22 cellular contexts compared by ENCODE assay signal in the genomic region with DNA sequence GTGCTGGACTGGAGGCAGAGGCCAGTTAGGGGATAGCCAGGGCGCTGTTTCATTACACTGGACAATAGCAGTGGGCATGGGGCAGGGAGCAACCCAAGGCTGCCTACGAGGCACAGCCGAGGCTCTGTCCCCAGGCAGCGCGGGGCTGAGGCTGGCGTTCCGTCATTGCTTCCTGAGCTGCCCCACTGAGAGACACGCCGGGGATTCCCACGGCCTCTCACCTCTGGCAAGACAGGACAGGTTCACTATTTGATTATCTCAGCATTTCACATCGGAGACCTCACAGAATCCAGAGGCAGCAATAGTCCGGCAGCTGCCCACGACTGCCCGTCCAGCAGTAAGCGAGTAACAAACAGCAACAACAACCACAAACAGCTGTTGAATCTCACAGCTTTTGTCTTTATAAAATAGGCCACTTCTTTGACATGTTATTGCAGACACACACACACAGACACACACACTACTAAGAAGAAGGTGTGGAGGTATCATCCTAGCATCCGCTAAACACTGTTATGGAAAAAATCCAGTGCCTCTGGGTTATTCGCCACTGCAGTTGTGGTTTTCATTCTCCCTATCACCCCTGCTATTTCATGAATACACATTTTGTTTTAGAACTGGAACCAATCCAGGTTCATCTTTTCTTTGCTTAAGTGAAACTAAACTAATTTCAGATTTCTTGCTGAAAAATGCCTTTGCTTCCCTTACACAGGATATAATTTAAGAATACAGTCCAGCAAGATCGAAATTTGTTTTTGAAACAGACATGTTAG. TPM values are rescaled to one million over a fixed set of nuclear protein-coding genes. Genes with fewer than 3 reads are reported as not detected.
DNase-seq lines count a peak whose midpoint lies in the region; ATAC-seq, FAIRE-seq and TF ChIP-seq lines count a peak whose summit lies in the region.
"Had no signal": no experiment of that assay in that cellular context is flagged by ENCODE, and none has a peak within 500 bp of the region (broad histone marks: within the 10 kb centered on the region; RNA-seq: fewer than 3 reads in every experiment).

No MANE protein-coding gene starts in this region.

- DNase-seq in LHCN-M2 (ENCODE audit: low read depth) (peak; percentile 12), colonic mucosa (peak; percentile 14), iris pigment epithelial cell (ENCODE audit: low read depth) (peak; percentile 15), sciatic nerve (ENCODE audit: low spot score) (peak; percentile 57), HK-2 (ENCODE audit: unreplicated experiment) (no peak), small intestine (no peak), RKO (ENCODE audit: low spot score) (no peak)
- DNase-seq: activated CD4-positive, alpha-beta T cell treated with anti-CD3 and anti-CD28 coated beads for 36 hours; activated CD8-positive, alpha-beta memory T cell treated with anti-CD3 and anti-CD28 coated beads, Interleukin-2, amount 50 U/mL, for 48 hours; activated gamma-delta T cell; dermis blood vessel endothelial cell; esophagus squamous epithelium; kidney glomerular epithelial cell; NCI-H146; NCI-H446 treated with DMSO at 0.1 percent for 48 hours; occipital lobe; right cardiac atrium; stimulated activated CD4-positive, alpha-beta T cell treated with anti-CD3 and anti-CD28 coated beads, Interleukin-1b, Interleukin-23, amount 100 ng/mL, for 48 hours had no signal

- H3K4me3 ChIP-seq in colonic mucosa, result no peak overlapping the region
- H3K4me3 ChIP-seq in small intestine (ENCODE audit: low read depth in 1 of 2, low read length in 2 of 2), result no peak overlapping the region
- H3K4me3 ChIP-seq: heart left ventricle had no signal

- H3K27me3 ChIP-seq in colonic mucosa (no peaks in the 10 kb centered on the region), small intestine (ENCODE audit: control insufficient read depth in 2 of 2, insufficient read depth in 2 of 2, low read length in 2 of 2) (no peaks in the 10 kb centered on the region)
- H3K27me3 ChIP-seq: heart left ventricle had no signal

- FAIRE-seq in small intestine (lab: Jason Lieb, UNC), result no peak
- FAIRE-seq: GM18507, HTR-8/SVneo had no signal

- no peaks in the 10 kb centered on the region for H3K9me3 ChIP-seq in colonic mucosa
- H3K9me3 ChIP-seq in small intestine (ENCODE audit: control insufficient read depth, low read depth), result no peaks in the 10 kb centered on the region

- H3K27ac ChIP-seq in colonic mucosa, result no peak overlapping the region
- H3K27ac ChIP-seq in small intestine (ENCODE audit: low read depth in 1 of 2, low read length in 1 of 2), result peak overlapping the region in 1 of 2 donors; percentile 57
- H3K27ac ChIP-seq: esophagus squamous epithelium, heart left ventricle had no signal

- intact Hi-C loops in colonic mucosa (cut with DNase I) (no loop called here), sciatic nerve (cut with DNase I) (no loop called here)

- ATAC-seq in sciatic nerve (peak; percentile 51), GM21360 (IDR thresholded peaks at IDR 0.05; ENCODE audit: unreplicated experiment) (no peak)
- ATAC-seq: activated CD4-positive, alpha-beta T cell treated with anti-CD3 and anti-CD28 coated beads for 36 hours had no signal

- H3K9ac ChIP-seq in colonic mucosa (ENCODE audit: low read depth in 2 of 2, low read length in 2 of 2), result no peak overlapping the region

- H3K36me3 ChIP-seq in colonic mucosa (no peaks in the 10 kb centered on the region), small intestine (ENCODE audit: control insufficient read depth in 2 of 2, insufficient read depth in 2 of 2, low read length in 2 of 2) (no peaks in the 10 kb centered on the region)
- H3K36me3 ChIP-seq: esophagus squamous epithelium, heart left ventricle had no signal

- 73 to 88% (median 73%) methylated on average over 18 of the region's 18 CpGs for WGBS in small intestine, 3 donors

- no peaks in the 10 kb centered on the region for H3K4me1 ChIP-seq in colonic mucosa
- no peaks in the 10 kb centered on the region for H3K4me1 ChIP-seq in small intestine (ENCODE audit: control insufficient read depth in 2 of 2, insufficient read depth in 1 of 2, low read depth in 1 of 2, low read length in 1 of 2)

- TF ChIP-seq CTCF in colonic mucosa (IDR thresholded peaks at IDR 0.05), result no peak

RNA-seq across cellular contexts. Expression of a gene that starts 19.5 kb away (rescaled TPM):
- total RNA-seq in LHCN-M2 (2014; rRNA removed), result not detected in 2 replicates
- polyA plus RNA-seq in LHCN-M2 (2012), result 0.11 TPM
- total RNA-seq in colonic mucosa, result under 1 TPM in 1 of 2 donors, not detected in 1; 0.21 TPM
- 1.6 TPM for total RNA-seq in sciatic nerve
- polyA plus RNA-seq in small intestine, result under 1 TPM in 1 of 3 donors, not detected in 2; 0.16 TPM
- total RNA-seq: activated CD4-positive, alpha-beta T cell treated with anti-CD3 and anti-CD28 coated beads for 36 hours; dermis blood vessel endothelial cell; occipital lobe had no signal

Comparison
In these comparisons a context has a peak if more than half of its experiments do, and no peak if none do; other contexts are left out.
1. DNase-seq: peak in LHCN-M2 (single experiment), colonic mucosa (single experiment), iris pigment epithelial cell (single experiment) and sciatic nerve (single experiment); none in HK-2 (single experiment), small intestine (single experiment) and RKO (single experiment).